ENCODE assay signal across 10 cellular contexts in genomic region chr4:76772498-76773106, GRCh38.
DNase-seq lines count a peak whose midpoint lies in the region; FAIRE-seq and TF ChIP-seq lines count a peak whose summit lies in the region.
"Had no signal": no experiment of that assay in that cellular context is flagged by ENCODE, and none has a peak within 500 bp of the region (broad histone marks: within the 10 kb centered on the region; RNA-seq: fewer than 3 reads in every experiment).

No MANE protein-coding gene starts in this region.

- peak overlapping the region; percentile 86 for H3K27ac Mint-ChIP-seq in HFFc6

- peak; percentile 68 for DNase-seq in GM12865 (ENCODE audit: low read depth)
- DNase-seq in HFFc6: peak; percentile 69
- peak; percentile 13 for DNase-seq in RPMI8226
- DNase-seq in iris pigment epithelial cell (ENCODE audit: low read depth): peak; percentile 80
- no peak for DNase-seq in small intestine
- no peak for DNase-seq in hepatic stellate cell (ENCODE audit: low spot score)
- DNase-seq in activated CD4-positive, alpha-beta T cell treated with anti-CD3 and anti-CD28 coated beads, Interleukin-2, amount 50 U/mL, for 4 hours: no peak
- DNase-seq in HT-29 (ENCODE audit: low spot score): no peak
- DNase-seq: transverse colon had no signal

- FAIRE-seq in small intestine (lab: Jason Lieb, UNC): no peak

- peaks cover 0 to 14% of the 10 kb centered on the region in 2 donors for H3K36me3 ChIP-seq in small intestine (ENCODE audit: control insufficient read depth in 2 of 2, insufficient read depth in 2 of 2, low read length in 2 of 2)

- WGBS in small intestine, 3 donors: 60 to 76% (median 72%) methylated on average over 5 of the region's 5 CpGs

- H3K4me3 Mint-ChIP-seq in HFFc6: peak overlapping the region; percentile 64

- TF ChIP-seq CTCF in GM12865 (IDR thresholded peaks at IDR 0.05; ENCODE audit: insufficient read depth, low read depth, low read length, missing control alignments) (no peak), HFFc6 (IDR thresholded peaks at IDR 0.05) (no peak)

- no peak overlapping the region for H3K4me3 ChIP-seq in GM12865 (ENCODE audit: low read depth, low read length)
- H3K4me3 ChIP-seq in small intestine (ENCODE audit: low read depth in 1 of 2, low read length in 2 of 2): no peak overlapping the region
- H3K4me3 ChIP-seq: coronary artery, transverse colon had no signal

- H3K27ac ChIP-seq in small intestine (ENCODE audit: low read depth in 1 of 2, low read length in 1 of 2): no peak overlapping the region
- H3K27ac ChIP-seq: coronary artery, transverse colon had no signal

- 0 out of 2 replicates have a peak, but pooled peaks cover 4% of the 10 kb centered on the region for H3K9me3 Mint-ChIP-seq in HFFc6

- H3K27me3 ChIP-seq in small intestine (ENCODE audit: control insufficient read depth in 2 of 2, insufficient read depth in 2 of 2, low read length in 2 of 2): no peaks in the 10 kb centered on the region
- H3K27me3 ChIP-seq: transverse colon had no signal

- H3K4me1 Mint-ChIP-seq in HFFc6 (ENCODE audit: low read depth): peaks cover 52% of the 10 kb centered on the region

- no peaks in the 10 kb centered on the region for H3K9me3 ChIP-seq in small intestine (ENCODE audit: control insufficient read depth, low read depth)
- H3K9me3 ChIP-seq: transverse colon had no signal

- H3K27me3 Mint-ChIP-seq in HFFc6 (ENCODE audit: insufficient read depth): peaks cover 8% of the 10 kb centered on the region

- H3K36me3 Mint-ChIP-seq in HFFc6 (ENCODE audit: low read depth): peaks cover 83% of the 10 kb centered on the region

- H3K4me1 ChIP-seq in small intestine (ENCODE audit: control insufficient read depth in 2 of 2, insufficient read depth in 1 of 2, low read depth in 1 of 2, low read length in 1 of 2): no peaks in the 10 kb centered on the region
- H3K4me1 ChIP-seq: transverse colon had no signal

Comparison
In these comparisons a context has a peak if more than half of its experiments do, and no peak if none do; other contexts are left out.
1. DNase-seq: peak in GM12865 (single experiment), HFFc6 (single experiment), RPMI8226 (single experiment) and iris pigment epithelial cell (single experiment); none in small intestine (single experiment), hepatic stellate cell (single experiment), activated CD4-positive, alpha-beta T cell treated with anti-CD3 and anti-CD28 coated beads, Interleukin-2, amount 50 U/mL, for 4 hours (0 of 2) and HT-29 (single experiment).